ENCODE assay signal across 20 cellular contexts in the genomic region with DNA sequence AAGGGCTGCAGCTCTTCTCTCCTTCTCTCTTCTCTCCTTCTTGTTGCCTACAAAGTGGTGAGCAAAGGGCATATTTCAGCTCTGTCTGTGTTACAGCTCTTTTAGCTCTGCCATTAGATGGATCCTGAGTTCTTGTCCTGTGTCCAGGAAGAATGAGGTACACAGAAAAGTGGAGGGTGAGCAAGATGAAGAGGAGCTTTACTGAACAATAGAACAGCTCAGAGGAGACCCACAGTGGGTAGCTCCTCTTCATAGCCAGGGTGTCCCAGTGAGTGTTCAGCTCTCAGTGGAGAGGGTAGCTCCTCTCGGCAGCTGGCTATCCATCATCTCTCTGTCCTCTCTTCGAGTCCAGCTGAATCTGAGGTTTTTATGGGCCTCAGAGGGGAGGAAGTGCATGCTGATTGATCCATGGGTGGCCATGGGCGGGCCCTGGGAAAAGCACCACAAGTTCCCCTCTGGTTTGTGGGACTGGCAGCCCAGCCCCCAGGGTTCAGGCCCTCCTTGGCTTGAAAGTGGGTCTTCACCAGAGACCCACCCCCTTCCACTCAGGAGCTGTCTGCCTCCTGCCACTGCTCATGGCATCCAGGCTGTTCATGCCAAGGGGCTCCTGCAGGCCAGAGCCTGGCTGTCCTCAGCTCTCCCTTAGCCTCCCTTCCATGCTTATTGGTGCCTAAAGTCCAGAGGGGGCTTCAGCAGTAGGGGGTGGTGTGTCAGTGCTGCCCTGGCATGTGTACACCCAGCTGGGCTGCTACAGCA.
"Had no signal": no experiment of that assay in that cellular context is flagged by ENCODE, and none has a peak within 500 bp of the region (broad histone marks: within the 10 kb centered on the region; RNA-seq: fewer than 3 reads in every experiment).

No MANE protein-coding gene starts in this region.

- H3K27ac ChIP-seq: dorsolateral prefrontal cortex, lower lobe of right lung, prostate gland, right atrium auricular region, sigmoid colon, spleen, suprapubic skin, transverse colon had no signal

- H3K4me3 ChIP-seq: dorsolateral prefrontal cortex, lower lobe of right lung, prostate gland, right atrium auricular region, sigmoid colon, spleen, suprapubic skin, transverse colon had no signal

- H3K36me3 ChIP-seq: lower lobe of right lung, prostate gland, right atrium auricular region, sigmoid colon, spleen, suprapubic skin, transverse colon had no signal

- H3K27me3 ChIP-seq: right atrium auricular region, sigmoid colon, spleen, suprapubic skin, transverse colon had no signal

- DNase-seq: dorsolateral prefrontal cortex; effector CD4-positive, alpha-beta T cell; foreskin melanocyte; hypothalamus; immature natural killer cell; islet precursor cell; left ventricle myocardium superior; lower lobe of right lung; sigmoid colon; spleen; stimulated activated CD4-positive, alpha-beta T cell treated with anti-CD3 and anti-CD28 coated beads, Interleukin-4, amount 100 ng/mL, for 4 hours; transverse colon had no signal

- H3K27me3 Mint-ChIP-seq: stimulated activated memory B cell treated with anti-CD40 and anti-IgM and Interleukin-4, amounts not matched to agents 10 μg/mL and 1 μg/mL and 100 μg/mL, for 72 hours; stimulated activated naive CD8-positive, alpha-beta T cell treated with anti-CD3 and anti-CD28 coated beads, Interleukin-15, Interleukin-2, amounts not matched to agents 100 ng/mL and 50 ng/mL, for 24 hours had no signal

- H3K27ac Mint-ChIP-seq: immature natural killer cell; natural killer cell treated with Interleukin-12 subunit alpha and Interleukin-12 subunit beta and Interleukin-15 and Interleukin-18, amount 100 ng/mL, for 72 hours; stimulated activated memory B cell treated with anti-CD40 and anti-IgM and Interleukin-4, amounts not matched to agents 10 μg/mL and 1 μg/mL and 100 μg/mL, for 72 hours; stimulated activated naive CD8-positive, alpha-beta T cell treated with anti-CD3 and anti-CD28 coated beads, Interleukin-15, Interleukin-2, amounts not matched to agents 100 ng/mL and 50 ng/mL, for 24 hours had no signal

- H3K9me3 ChIP-seq: lower lobe of right lung, prostate gland, right atrium auricular region, sigmoid colon, suprapubic skin, transverse colon had no signal

- H3K4me3 Mint-ChIP-seq: immature natural killer cell; natural killer cell treated with Interleukin-12 subunit alpha and Interleukin-12 subunit beta and Interleukin-15 and Interleukin-18, amount 100 ng/mL, for 72 hours; neural crest cell; stimulated activated memory B cell treated with anti-CD40 and anti-IgM and Interleukin-4, amounts not matched to agents 10 μg/mL and 1 μg/mL and 100 μg/mL, for 72 hours; stimulated activated naive CD8-positive, alpha-beta T cell treated with anti-CD3 and anti-CD28 coated beads, Interleukin-15, Interleukin-2, amounts not matched to agents 100 ng/mL and 50 ng/mL, for 24 hours had no signal

- H3K4me1 Mint-ChIP-seq: neural crest cell had no signal

- ATAC-seq: esophagus mucosa; left ventricle myocardium superior; lower lobe of right lung; stimulated activated memory B cell treated with anti-CD40 and anti-IgM and Interleukin-4, amounts not matched to agents 10 μg/mL and 1 μg/mL and 100 μg/mL, for 72 hours had no signal

- H3K4me1 ChIP-seq: lower lobe of right lung, prostate gland, right atrium auricular region, sigmoid colon had no signal

- H3K9me3 Mint-ChIP-seq: stimulated activated naive CD8-positive, alpha-beta T cell treated with anti-CD3 and anti-CD28 coated beads, Interleukin-15, Interleukin-2, amounts not matched to agents 100 ng/mL and 50 ng/mL, for 24 hours had no signal
